In the genomic region with DNA sequence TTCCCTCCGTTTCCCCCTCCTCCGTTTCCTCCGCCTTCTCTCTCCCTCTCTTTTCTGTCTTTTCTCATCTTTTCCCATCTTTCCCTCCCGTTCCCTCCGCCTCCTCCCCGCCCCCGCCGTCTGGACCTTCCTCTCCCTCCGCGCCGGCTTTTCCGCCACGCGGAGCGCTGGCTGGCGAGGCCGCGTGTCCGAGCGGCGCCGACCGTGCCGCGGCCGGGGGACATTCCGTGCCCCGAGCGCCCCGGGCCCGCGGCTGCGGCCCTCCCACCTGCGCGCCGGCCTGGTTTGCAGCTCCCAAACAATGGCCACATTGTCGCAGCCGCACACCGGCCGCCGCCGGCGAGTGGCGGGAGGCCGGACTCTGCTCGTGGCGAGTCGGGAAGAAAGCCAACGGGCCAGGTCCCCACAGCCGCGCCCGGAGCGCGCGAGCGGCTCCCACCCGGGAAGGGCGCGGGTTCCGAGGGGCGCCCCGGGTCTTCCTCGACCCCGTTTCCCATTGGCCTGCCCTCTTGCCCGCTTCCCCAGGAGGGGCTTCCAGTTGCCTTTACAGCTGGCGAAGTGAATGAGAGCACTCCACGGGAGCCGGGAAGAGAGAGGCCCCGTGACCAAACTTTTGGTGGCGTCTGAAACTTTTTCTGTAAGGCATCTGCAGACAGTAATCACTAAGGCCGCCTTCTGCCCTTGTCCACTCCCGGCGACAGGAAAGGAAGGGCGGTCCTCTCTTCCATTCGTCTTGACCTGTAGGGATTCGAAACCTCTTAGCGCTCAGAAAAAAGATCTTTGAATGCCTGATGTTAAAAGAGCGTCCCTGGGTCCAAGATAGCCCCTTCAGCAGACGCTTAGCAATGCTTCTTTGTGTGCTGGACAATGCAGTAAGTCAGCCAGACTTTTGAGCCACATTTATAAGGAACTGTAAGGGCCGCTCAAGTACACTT, we compare ENCODE assay signal across 9 cellular contexts. TPM values are rescaled to one million over a fixed set of nuclear protein-coding genes. Genes with fewer than 3 reads are reported as not detected.
DNase-seq lines count a peak whose midpoint lies in the region; ATAC-seq and TF ChIP-seq lines count a peak whose summit lies in the region.
"Had no signal": no experiment of that assay in that cellular context is flagged by ENCODE, and none has a peak within 500 bp of the region (broad histone marks: within the 10 kb centered on the region; RNA-seq: fewer than 3 reads in every experiment).

No MANE protein-coding gene starts in this region.

- TF ChIP-seq CTCF in AG04450 (IDR thresholded peaks at IDR 0.05; ENCODE audit: low read depth, low read length) (no peak), PC-3 (conservative IDR thresholded peaks at IDR 0.05; ENCODE audit: low read depth, low read length) (no peak), gastroesophageal sphincter (IDR thresholded peaks at IDR 0.05) (no peak), ovary (IDR thresholded peaks at IDR 0.05) (no peak)

- CTCF ChIA-PET in AG04450 (lab: Charles Lee): no interaction called here
- CTCF ChIA-PET in PC-3 (lab: Charles Lee): no interaction called here

- no peaks in the 10 kb centered on the region for H3F3A ChIP-seq in PC-3 (ENCODE audit: low read length, unreplicated experiment)

- no peaks in the 10 kb centered on the region for H3K9me2 ChIP-seq in PC-3 (replicated peaks; ENCODE audit: low read length)

- H2AFZ ChIP-seq in PC-3 (ENCODE audit: low read length): peak overlapping the region; percentile 80

- no peak for TF ChIP-seq EP300 in gastroesophageal sphincter (IDR thresholded peaks at IDR 0.05)
- no peak for TF ChIP-seq EP300 in ovary (IDR thresholded peaks at IDR 0.05)

- peak overlapping the region; percentile 43 for H3K4me3 ChIP-seq in AG04450 (ENCODE audit: low read depth, low read length)
- H3K4me3 ChIP-seq in PC-3 (ENCODE audit: low read length): peak overlapping the region; percentile 62
- peak overlapping the region; percentile 25 to 53 for H3K4me3 ChIP-seq in gastroesophageal sphincter
- H3K4me3 ChIP-seq in ovary: peak overlapping the region; percentile 30

- peaks cover 27% of the 10 kb centered on the region for H3K4me1 ChIP-seq in PC-3 (ENCODE audit: insufficient read depth, low read length)
- H3K4me1 ChIP-seq in gastroesophageal sphincter: peaks cover 0 to 50% (median 10%) of the 10 kb centered on the region in 3 donors
- H3K4me1 ChIP-seq in ovary (ENCODE audit: insufficient read depth): peaks cover 22% of the 10 kb centered on the region

- no peaks in the 10 kb centered on the region for H3K36me3 ChIP-seq in PC-3 (ENCODE audit: low read depth, low read length)
- no peaks in the 10 kb centered on the region for H3K36me3 ChIP-seq in gastroesophageal sphincter
- no peaks in the 10 kb centered on the region for H3K36me3 ChIP-seq in ovary

- TF ChIP-seq POLR2A in gastroesophageal sphincter (IDR thresholded peaks at IDR 0.05) (no peak), ovary (IDR thresholded peaks at IDR 0.05) (no peak)

- H3K9me3 ChIP-seq in AG04450 (ENCODE audit: control insufficient read depth, insufficient read depth, low read length) (peaks cover 3% of the 10 kb centered on the region; the same call in 1 of the 2 replicates), PC-3 (ENCODE audit: low read length) (no peaks in the 10 kb centered on the region), gastroesophageal sphincter (no peaks in the 10 kb centered on the region), ovary (no peaks in the 10 kb centered on the region)

- H3K79me2 ChIP-seq in PC-3 (ENCODE audit: low read length): peaks cover 32% of the 10 kb centered on the region

- peak overlapping the region; percentile 84 for H3K4me2 ChIP-seq in PC-3 (ENCODE audit: low read length)

- no peaks in the 10 kb centered on the region for H4K20me1 ChIP-seq in PC-3 (ENCODE audit: low read length)

- no peak for ATAC-seq in PC-3
- ATAC-seq in gastroesophageal sphincter: peak; percentile 23
- ATAC-seq in GM21390 (IDR thresholded peaks at IDR 0.05; ENCODE audit: unreplicated experiment): no peak
- no peak for ATAC-seq in GM18498 (IDR thresholded peaks at IDR 0.05; ENCODE audit: unreplicated experiment)

- H3K27ac ChIP-seq in AG04450 (ENCODE audit: low read depth, low read length) (no peak overlapping the region), PC-3 (ENCODE audit: low read length) (no peak overlapping the region), gastroesophageal sphincter (peak overlapping the region in 1 of 4 donors; percentile 60), ovary (no peak overlapping the region)

- intact Hi-C loops in PC-3 (cut with micrococcal nuclease) (no loop called here), ovary (cut with DNase I) (loop anchor here in 1 of 4 donors (10.0 kb wide), 1 partner anchor 83 kb away; no protein-coding TSS in a partner anchor)

- POLR2A ChIA-PET in AG04450 (lab: Yijun Ruan, JAX): no interaction called here
- POLR2A ChIA-PET in PC-3 (lab: Charles Lee; ENCODE audit: unreplicated experiment): no interaction called here

- H3K9ac ChIP-seq in PC-3 (ENCODE audit: low read length): peak overlapping the region; percentile 59

- H3K27me3 ChIP-seq in AG04450 (ENCODE audit: control insufficient read depth, insufficient read depth, low read length) (no peaks in the 10 kb centered on the region), PC-3 (ENCODE audit: low read length) (no peaks in the 10 kb centered on the region), gastroesophageal sphincter (peaks cover 46% of the 10 kb centered on the region), ovary (no peaks in the 10 kb centered on the region)

- BruUV-seq in PC-3 (replicated peaks; lab: Mats Ljungman, UMichigan): no TSS peak

- DNase-seq in AG04450 (ENCODE audit: low read depth, low spot score) (no peak), PC-3 (peak; percentile 23), ovary (peak in 3 of 5 donors; percentile 43 to 64 (median 58)), epidermal melanocyte (ENCODE audit: insufficient read length, low spot score) (no peak), NOMO-1 (lab: John Stamatoyannopoulos, UW; ENCODE audit: unreplicated experiment in 2 of 2) (no peak)
- DNase-seq: effector CD4-positive, alpha-beta T cell had no signal

- 10 to 28% methylated on average over 7 to 19 of the region's 80 CpGs for WGBS in gastroesophageal sphincter (ENCODE audit: low coverage in 1 of 2), 2 donors
- 9 to 12% (median 10%) methylated on average over 80 of the region's 80 CpGs for WGBS in ovary, 3 donors

RNA-seq across cellular contexts. Expression of gene GLI2, which starts 6.1 kb away (rescaled TPM):
- polyA plus RNA-seq in AG04450 (2011; rRNA removed) (5.2 and 8.4 TPM in 2 replicates), ovary (10 to 100 TPM in 1 of 2 donors, 1 to 10 TPM in 1; 5.9 to 18.5 TPM)
- polyA minus RNA-seq in AG04450 (2011; rRNA and poly(A)+ RNA removed): 7.8 and 11.5 TPM in 2 replicates
- total RNA-seq in PC-3 (2014; rRNA removed) (4.0 and 30.3 TPM in 2 replicates), gastroesophageal sphincter (10 to 100 TPM in 2 of 4 donors, 1 to 10 TPM in 2; 6.3 to 22.3 (median 11.0) TPM), ovary (10 to 100 TPM in 6 of 7 donors, 1 to 10 TPM in 1; 6.9 to 53.0 (median 38.9) TPM)

Comparison
In these comparisons a context has a peak if more than half of its experiments do, and no peak if none do; other contexts are left out.
1. DNase-seq: peak in PC-3 (single experiment) and ovary (3 of 5); none in AG04450 (single experiment), epidermal melanocyte (single experiment) and NOMO-1 (0 of 2).
2. Peak in every context shown above with its lines, with median percentiles within 50 percentile points of each other: H3K4me3 ChIP-seq.